19 cellular contexts compared by ENCODE assay signal in genomic region chr3:24487325-24488242, GRCh38. TPM values are rescaled to one million over a fixed set of nuclear protein-coding genes. Genes with fewer than 3 reads are reported as not detected.
A peak's percentile ranks its signal among the peaks of the same experiment; 100 is the strongest.
DNase-seq lines count a peak whose midpoint lies in the region; ATAC-seq and TF ChIP-seq lines count a peak whose summit lies in the region.
"Had no signal": no experiment of that assay in that cellular context is flagged by ENCODE, and none has a peak within 500 bp of the region (broad histone marks: within the 10 kb centered on the region; RNA-seq: fewer than 3 reads in every experiment).

No MANE protein-coding gene starts in this region.

- H3K4me2 ChIP-seq in trophoblast cell (ENCODE audit: low read length): no peak overlapping the region

- peaks cover 4% of the 10 kb centered on the region for H3K79me2 ChIP-seq in trophoblast cell (ENCODE audit: control insufficient read depth, insufficient read depth, low read length, poor library complexity)

- no peak overlapping the region for H4K8ac ChIP-seq in trophoblast cell (ENCODE audit: low read depth, low read length)

- H3K4me3 ChIP-seq in RWPE2 (ENCODE audit: severe bottlenecking): no peak overlapping the region
- no peak overlapping the region for H3K4me3 ChIP-seq in trophoblast cell (ENCODE audit: low read depth, low read length)
- H3K4me3 ChIP-seq: HAP-1 had no signal

- H3K4me1 ChIP-seq in RWPE2 (ENCODE audit: insufficient read depth, poor library complexity, severe bottlenecking) (peaks cover 23% of the 10 kb centered on the region), trophoblast cell (ENCODE audit: control insufficient read depth in 1 of 2, insufficient read depth in 2 of 2, low read length in 2 of 2) (peaks cover 10 to 16% of the 10 kb centered on the region in 2 experiments)

- H3K36me3 ChIP-seq in RWPE2 (ENCODE audit: low read depth) (no peaks in the 10 kb centered on the region), trophoblast cell (ENCODE audit: control insufficient read depth in 1 of 2, insufficient read depth in 2 of 2, low read length in 2 of 2) (no peaks in the 10 kb centered on the region)
- H3K36me3 ChIP-seq: HAP-1 had no signal

- H3K79me1 ChIP-seq in trophoblast cell (ENCODE audit: low read length): peaks cover 2% of the 10 kb centered on the region

- H3K27me3 ChIP-seq in RWPE2 (ENCODE audit: insufficient read depth, poor library complexity, severe bottlenecking) (no peaks in the 10 kb centered on the region), trophoblast cell (ENCODE audit: insufficient read depth, low read length) (no peaks in the 10 kb centered on the region)

- H2AK5ac ChIP-seq in trophoblast cell (ENCODE audit: low read length): no peak overlapping the region

- no peak overlapping the region for H2BK5ac ChIP-seq in trophoblast cell (ENCODE audit: low read depth, low read length, poor library complexity)

- H3K27ac ChIP-seq in RWPE2 (ENCODE audit: poor library complexity, severe bottlenecking) (no peak overlapping the region), trophoblast cell (ENCODE audit: low read depth, low read length) (no peak overlapping the region)
- H3K27ac ChIP-seq: HL-60 had no signal

- H4K91ac ChIP-seq in trophoblast cell (ENCODE audit: low read depth, low read length): no peak overlapping the region

- no peak overlapping the region for H3K9ac ChIP-seq in trophoblast cell (ENCODE audit: low read length)

- H3K9me3 ChIP-seq in RWPE2 (ENCODE audit: severe bottlenecking): no peaks in the 10 kb centered on the region
- no peaks in the 10 kb centered on the region for H3K9me3 ChIP-seq in trophoblast cell (ENCODE audit: insufficient read depth, low read depth, low read length)
- H3K9me3 ChIP-seq: HAP-1 had no signal

- H3K4ac ChIP-seq in trophoblast cell (ENCODE audit: low read depth, low read length): peak overlapping the region; percentile 75

- in situ Hi-C loops in G401 (cut with HindIII; ENCODE audit: low sequenced_read_pairs): no loop called here

- H2BK12ac ChIP-seq in trophoblast cell (ENCODE audit: low read length): no peak overlapping the region

- H3K18ac ChIP-seq in trophoblast cell (ENCODE audit: low read length): no peak overlapping the region

- H4K12ac ChIP-seq in trophoblast cell (ENCODE audit: low read depth, low read length): no peak overlapping the region

- no peak overlapping the region for H3K14ac ChIP-seq in trophoblast cell (ENCODE audit: low read length)

- no peak for TF ChIP-seq CTCF in RWPE2 (IDR thresholded peaks at IDR 0.05; ENCODE audit: poor library complexity, severe bottlenecking)

- H2AFZ ChIP-seq in trophoblast cell (ENCODE audit: insufficient read depth, low read length, poor library complexity): no peak overlapping the region

- no peak overlapping the region for H2BK120ac ChIP-seq in trophoblast cell (ENCODE audit: insufficient read depth, low read length, poor library complexity)

- DNase-seq in G401 (ENCODE audit: low spot score) (peak; percentile 5), RWPE2 (ENCODE audit: low spot score) (no peak), trophoblast cell (peak; percentile 35 to 78), NCI-H2107 (lab: John Stamatoyannopoulos, UW) (no peak), amniotic stem cell (lab: John Stamatoyannopoulos, UW) (no peak), DMS53 (lab: John Stamatoyannopoulos, UW) (no peak)
- DNase-seq: CD4-positive, CD25-positive, alpha-beta regulatory T cell; DMS79 treated with DMSO at 0.1 percent for 48 hours; GDM1; KBM-7; NCI-H1048; NCI-H446 treated with DMSO at 0.1 percent for 48 hours; NCI-H748 treated with DMSO at 0.1 percent for 48 hours; SHP77 had no signal

- H3K23ac ChIP-seq in trophoblast cell (ENCODE audit: low read length): no peak overlapping the region

- ATAC-seq in RWPE2 (ENCODE audit: low read depth): peak; percentile 60
- ATAC-seq in esophagus mucosa: peak; percentile 79
- ATAC-seq in HG02623 (IDR thresholded peaks at IDR 0.05; ENCODE audit: unreplicated experiment): no peak
- ATAC-seq: Panc1 had no signal

RNA-seq across cellular contexts. Expression of gene THRB, which starts 7.1 kb away (rescaled TPM):
- total RNA-seq in G401 (2014; rRNA removed; shearing (Covaris generic)): not detected in 2 replicates
- 4.7 TPM for total RNA-seq in esophagus mucosa
- 27.4 and 28.6 TPM in 2 replicates for polyA plus RNA-seq in trophoblast cell (2013)
- polyA plus RNA-seq: CD4-positive, CD25-positive, alpha-beta regulatory T cell had no signal

Comparison
In these comparisons a context has a peak if more than half of its experiments do, and no peak if none do; other contexts are left out.
1. DNase-seq: peak in G401 (single experiment) and trophoblast cell (2 of 2); none in RWPE2 (single experiment), NCI-H2107 (single experiment), amniotic stem cell (single experiment) and DMS53 (single experiment).